ENCODE assay signal across 1 cellular context in the genomic region with DNA sequence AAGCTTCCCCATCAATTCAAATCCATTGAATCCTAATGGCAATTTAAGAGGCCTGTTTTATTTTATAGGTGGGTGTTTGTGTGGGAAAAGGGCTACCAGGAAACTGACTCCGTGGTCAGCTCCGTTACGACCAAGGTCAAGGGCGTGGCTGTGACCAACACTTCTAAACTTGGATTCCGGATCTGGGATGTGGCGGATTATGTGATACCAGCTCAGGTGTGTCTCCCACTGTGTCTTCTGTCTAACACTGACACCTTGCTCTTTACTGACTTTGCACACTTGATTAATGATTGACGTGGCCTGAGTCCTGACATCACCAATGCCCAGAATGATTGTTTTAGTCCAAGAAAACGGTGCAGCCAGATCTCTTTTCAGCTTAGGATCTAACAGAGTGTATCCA.
TF ChIP-seq lines count a peak whose summit lies in the region.

No MANE protein-coding gene starts in this region.

TF ChIP-seq in HCT116, 20 proteins besides CTCF, POLR2A, EP300 and RAD21 (continued from another document):
- TF ChIP-seq, protein P1, sequence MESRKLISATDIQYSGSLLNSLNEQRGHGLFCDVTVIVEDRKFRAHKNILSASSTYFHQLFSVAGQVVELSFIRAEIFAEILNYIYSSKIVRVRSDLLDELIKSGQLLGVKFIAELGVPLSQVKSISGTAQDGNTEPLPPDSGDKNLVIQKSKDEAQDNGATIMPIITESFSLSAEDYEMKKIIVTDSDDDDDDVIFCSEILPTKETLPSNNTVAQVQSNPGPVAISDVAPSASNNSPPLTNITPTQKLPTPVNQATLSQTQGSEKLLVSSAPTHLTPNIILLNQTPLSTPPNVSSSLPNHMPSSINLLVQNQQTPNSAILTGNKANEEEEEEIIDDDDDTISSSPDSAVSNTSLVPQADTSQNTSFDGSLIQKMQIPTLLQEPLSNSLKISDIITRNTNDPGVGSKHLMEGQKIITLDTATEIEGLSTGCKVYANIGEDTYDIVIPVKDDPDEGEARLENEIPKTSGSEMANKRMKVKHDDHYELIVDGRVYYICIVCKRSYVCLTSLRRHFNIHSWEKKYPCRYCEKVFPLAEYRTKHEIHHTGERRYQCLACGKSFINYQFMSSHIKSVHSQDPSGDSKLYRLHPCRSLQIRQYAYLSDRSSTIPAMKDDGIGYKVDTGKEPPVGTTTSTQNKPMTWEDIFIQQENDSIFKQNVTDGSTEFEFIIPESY (IDR thresholded peaks at IDR 0.05; ENCODE audit: extremely low read depth, insufficient replicate concordance, low read length), result no peak
- TF ChIP-seq CEBPB (IDR thresholded peaks at IDR 0.05; ENCODE audit: low read depth) (no peak), FOSL1 (IDR thresholded peaks at IDR 0.05; ENCODE audit: low read depth) (no peak), CBX3 (IDR thresholded peaks at IDR 0.05; ENCODE audit: low read depth) (no peak)
TF ChIP-seq in HCT116: peak in this region for 0.
